1 cellular context compared by ENCODE assay signal in genomic region chr1:114700026-114700600, GRCh38.
TF ChIP-seq lines count a peak whose summit lies in the region.

No MANE protein-coding gene starts in this region.

TF ChIP-seq in HepG2, 621 proteins besides CTCF, POLR2A, EP300 and RAD21:
- TF ChIP-seq, protein P1, sequence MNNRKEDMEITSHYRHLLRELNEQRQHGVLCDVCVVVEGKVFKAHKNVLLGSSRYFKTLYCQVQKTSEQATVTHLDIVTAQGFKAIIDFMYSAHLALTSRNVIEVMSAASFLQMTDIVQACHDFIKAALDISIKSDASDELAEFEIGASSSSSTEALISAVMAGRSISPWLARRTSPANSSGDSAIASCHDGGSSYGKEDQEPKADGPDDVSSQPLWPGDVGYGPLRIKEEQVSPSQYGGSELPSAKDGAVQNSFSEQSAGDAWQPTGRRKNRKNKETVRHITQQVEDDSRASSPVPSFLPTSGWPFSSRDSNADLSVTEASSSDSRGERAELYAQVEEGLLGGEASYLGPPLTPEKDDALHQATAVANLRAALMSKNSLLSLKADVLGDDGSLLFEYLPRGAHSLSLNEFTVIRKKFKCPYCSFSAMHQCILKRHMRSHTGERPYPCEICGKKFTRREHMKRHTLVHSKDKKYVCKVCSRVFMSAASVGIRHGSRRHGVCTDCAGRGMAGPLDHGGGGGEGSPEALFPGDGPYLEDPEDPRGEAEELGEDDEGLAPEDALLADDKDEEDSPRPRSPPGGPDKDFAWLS (CRISPR knock-in tag; IDR thresholded peaks at IDR 0.05; ENCODE audit: borderline replicate concordance), result no peak
- no peak for TF ChIP-seq MAFF (IDR thresholded peaks at IDR 0.05; ENCODE audit: low read depth, low read length)
- TF ChIP-seq, protein P2, sequence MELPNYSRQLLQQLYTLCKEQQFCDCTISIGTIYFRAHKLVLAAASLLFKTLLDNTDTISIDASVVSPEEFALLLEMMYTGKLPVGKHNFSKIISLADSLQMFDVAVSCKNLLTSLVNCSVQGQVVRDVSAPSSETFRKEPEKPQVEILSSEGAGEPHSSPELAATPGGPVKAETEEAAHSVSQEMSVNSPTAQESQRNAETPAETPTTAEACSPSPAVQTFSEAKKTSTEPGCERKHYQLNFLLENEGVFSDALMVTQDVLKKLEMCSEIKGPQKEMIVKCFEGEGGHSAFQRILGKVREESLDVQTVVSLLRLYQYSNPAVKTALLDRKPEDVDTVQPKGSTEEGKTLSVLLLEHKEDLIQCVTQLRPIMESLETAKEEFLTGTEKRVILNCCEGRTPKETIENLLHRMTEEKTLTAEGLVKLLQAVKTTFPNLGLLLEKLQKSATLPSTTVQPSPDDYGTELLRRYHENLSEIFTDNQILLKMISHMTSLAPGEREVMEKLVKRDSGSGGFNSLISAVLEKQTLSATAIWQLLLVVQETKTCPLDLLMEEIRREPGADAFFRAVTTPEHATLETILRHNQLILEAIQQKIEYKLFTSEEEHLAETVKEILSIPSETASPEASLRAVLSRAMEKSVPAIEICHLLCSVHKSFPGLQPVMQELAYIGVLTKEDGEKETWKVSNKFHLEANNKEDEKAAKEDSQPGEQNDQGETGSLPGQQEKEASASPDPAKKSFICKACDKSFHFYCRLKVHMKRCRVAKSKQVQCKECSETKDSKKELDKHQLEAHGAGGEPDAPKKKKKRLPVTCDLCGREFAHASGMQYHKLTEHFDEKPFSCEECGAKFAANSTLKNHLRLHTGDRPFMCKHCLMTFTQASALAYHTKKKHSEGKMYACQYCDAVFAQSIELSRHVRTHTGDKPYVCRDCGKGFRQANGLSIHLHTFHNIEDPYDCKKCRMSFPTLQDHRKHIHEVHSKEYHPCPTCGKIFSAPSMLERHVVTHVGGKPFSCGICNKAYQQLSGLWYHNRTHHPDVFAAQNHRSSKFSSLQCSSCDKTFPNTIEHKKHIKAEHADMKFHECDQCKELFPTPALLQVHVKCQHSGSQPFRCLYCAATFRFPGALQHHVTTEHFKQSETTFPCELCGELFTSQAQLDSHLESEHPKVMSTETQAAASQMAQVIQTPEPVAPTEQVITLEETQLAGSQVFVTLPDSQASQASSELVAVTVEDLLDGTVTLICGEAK (IDR thresholded peaks at IDR 0.05), result no peak
- TF ChIP-seq, protein P2 (CRISPR knock-in tag; IDR thresholded peaks at IDR 0.05), result no peak
- no peak for TF ChIP-seq FOXP4 (CRISPR knock-in tag; IDR thresholded peaks at IDR 0.05)
- no peak for TF ChIP-seq ZNF282 (IDR thresholded peaks at IDR 0.05; ENCODE audit: partially characterized antibody)
- no peak for TF ChIP-seq ZNF776 (CRISPR knock-in tag; IDR thresholded peaks at IDR 0.05)
- TF ChIP-seq ZNF7 (CRISPR knock-in tag; IDR thresholded peaks at IDR 0.05), result no peak
- no peak for TF ChIP-seq ZEB1 (IDR thresholded peaks at IDR 0.05; ENCODE audit: insufficient replicate concordance, low read depth)
- TF ChIP-seq MLLT10 (CRISPR knock-in tag; IDR thresholded peaks at IDR 0.05), result no peak
- no peak for TF ChIP-seq ATF7-NPFF (CRISPR knock-in tag; IDR thresholded peaks at IDR 0.05; ENCODE audit: low read depth)
- no peak for TF ChIP-seq U2AF1 (optimal IDR thresholded peaks at IDR 0.05; ENCODE audit: low read depth, low read length)
- no peak for TF ChIP-seq PHF21A (CRISPR knock-in tag; IDR thresholded peaks at IDR 0.05)
- no peak for TF ChIP-seq YY1 (IDR thresholded peaks at IDR 0.05; ENCODE audit: insufficient read depth, insufficient replicate concordance, low read depth, low read length)
- no peak for TF ChIP-seq NFYB (CRISPR knock-in tag; IDR thresholded peaks at IDR 0.05)
- TF ChIP-seq CHCHD3 (CRISPR knock-in tag; IDR thresholded peaks at IDR 0.05), result no peak
- TF ChIP-seq ZNF549 (CRISPR knock-in tag; IDR thresholded peaks at IDR 0.05), result no peak
- no peak for TF ChIP-seq GLI4 (CRISPR knock-in tag; IDR thresholded peaks at IDR 0.05; ENCODE audit: borderline replicate concordance)
- no peak for TF ChIP-seq ARID2 (CRISPR knock-in tag; IDR thresholded peaks at IDR 0.05; ENCODE audit: borderline replicate concordance)
